ENCODE assay signal across 28 cellular contexts in the genomic region with DNA sequence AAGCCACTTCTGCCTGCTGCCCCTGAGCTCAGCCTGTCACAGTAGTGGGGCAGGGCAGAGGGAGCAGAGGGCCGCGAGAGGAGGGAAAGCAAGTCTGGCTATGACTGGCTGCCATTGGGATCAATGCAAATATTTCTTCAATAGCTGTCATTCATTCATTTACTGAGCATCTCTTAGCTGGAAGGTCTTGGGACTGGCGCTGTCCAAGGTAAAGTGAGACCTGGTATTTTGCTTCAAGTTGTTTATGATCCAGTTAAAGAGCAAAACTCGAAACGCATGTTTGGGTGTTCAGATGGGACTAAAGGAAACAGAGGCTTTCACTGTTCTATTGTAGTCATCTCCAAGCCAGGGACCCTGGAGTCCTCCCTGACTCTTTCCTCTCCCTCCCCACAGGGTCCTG. TPM values are rescaled to one million over a fixed set of nuclear protein-coding genes. Genes with fewer than 3 reads are reported as not detected.
A peak's percentile ranks its signal among the peaks of the same experiment; 100 is the strongest.
DNase-seq lines count a peak whose midpoint lies in the region; ATAC-seq and TF ChIP-seq lines count a peak whose summit lies in the region.
"Had no signal": no experiment of that assay in that cellular context is flagged by ENCODE, and none has a peak within 500 bp of the region (broad histone marks: within the 10 kb centered on the region; RNA-seq: fewer than 3 reads in every experiment).

No MANE protein-coding gene starts in this region.

- H3K4me3 Mint-ChIP-seq in activated T-helper 17 cell treated with anti-CD3 and anti-CD28 coated beads, Interleukin-2, amount 50 U/mL, for 72 hours = no peak overlapping the region
- no peak overlapping the region for H3K4me3 Mint-ChIP-seq in activated T-cell treated with anti-CD3 and anti-CD28 coated beads, Interleukin-2, amount 50 U/mL, for 24 hours
- H3K4me3 Mint-ChIP-seq: activated CD8-positive, alpha-beta memory T cell treated with anti-CD3 and anti-CD28 coated beads, Interleukin-2, amount 10 ng/mL, durations not matched to agents 7 days and 5 days; activated T-helper 1 cell treated with anti-CD3 and anti-CD28 coated beads, Interleukin-12 subunit alpha, Interleukin-12 subunit beta, Interleukin-2, Interleukin-4 antibody, amounts not matched to agents 30 ng/mL and 10 ng/mL and 1 ng/mL, durations not matched to agents 14 hours and 24 hours and 36 hours; CD4-positive, CD25-positive, alpha-beta regulatory T cell; memory B cell; type B pancreatic cell; WTC11 had no signal

- no peak overlapping the region for H2BK15ac ChIP-seq in mesendoderm (replicated peaks; ENCODE audit: low read depth)

- no peak overlapping the region for H4K8ac ChIP-seq in mesendoderm (ENCODE audit: low read depth, low read length)

- H3K27me3 ChIP-seq in breast epithelium (no peaks in the 10 kb centered on the region), mesendoderm (ENCODE audit: insufficient read depth, low read length, poor library complexity) (no peaks in the 10 kb centered on the region)

- peaks cover 23% of the 10 kb centered on the region for H3K27me3 Mint-ChIP-seq in activated T-helper 17 cell treated with anti-CD3 and anti-CD28 coated beads, Interleukin-2, amount 50 U/mL, for 72 hours
- peaks cover 29% of the 10 kb centered on the region for H3K27me3 Mint-ChIP-seq in activated T-cell treated with anti-CD3 and anti-CD28 coated beads, Interleukin-2, amount 50 U/mL, for 24 hours

- no peaks in the 10 kb centered on the region for H3K36me3 Mint-ChIP-seq in activated T-helper 17 cell treated with anti-CD3 and anti-CD28 coated beads, Interleukin-2, amount 50 U/mL, for 72 hours (ENCODE audit: low read depth)
- H3K36me3 Mint-ChIP-seq in activated T-cell treated with anti-CD3 and anti-CD28 coated beads, Interleukin-2, amount 50 U/mL, for 24 hours (ENCODE audit: low read depth) = no peaks in the 10 kb centered on the region
- H3K36me3 Mint-ChIP-seq: activated CD8-positive, alpha-beta memory T cell treated with anti-CD3 and anti-CD28 coated beads, Interleukin-2, amount 10 ng/mL, durations not matched to agents 7 days and 5 days; CD4-positive, CD25-positive, alpha-beta regulatory T cell; memory B cell; type B pancreatic cell; WTC11 had no signal

- no peak overlapping the region for H3K9ac ChIP-seq in mesendoderm (ENCODE audit: low read length)

- no peak overlapping the region for H2BK5ac ChIP-seq in mesendoderm (ENCODE audit: low read length)

- CTCF ChIA-PET in HEK293 (lab: Yijun Ruan, JAX) = no interaction called here

- WGBS in mesendoderm (ENCODE audit: extremely low coverage, insufficient coverage, low lambda C conversion rate) = no CpG with 5 or more reads among the region's 5 CpGs

- no peak overlapping the region for H3K56ac ChIP-seq in mesendoderm (ENCODE audit: low read length)

- no peak overlapping the region for H3K23ac ChIP-seq in mesendoderm (ENCODE audit: low read length)

- H3K27ac ChIP-seq in breast epithelium (no peak overlapping the region), HEK293 (ENCODE audit: extremely low read depth, low read depth, low read length) (no peak overlapping the region), mesendoderm (ENCODE audit: low read depth, low read length) (no peak overlapping the region)
- H3K27ac ChIP-seq: neutrophil, skin epidermis had no signal

- H3K9me3 Mint-ChIP-seq in activated T-helper 17 cell treated with anti-CD3 and anti-CD28 coated beads, Interleukin-2, amount 50 U/mL, for 72 hours = no peaks in the 10 kb centered on the region
- H3K9me3 Mint-ChIP-seq in activated T-cell treated with anti-CD3 and anti-CD28 coated beads, Interleukin-2, amount 50 U/mL, for 24 hours = no peaks in the 10 kb centered on the region
- H3K9me3 Mint-ChIP-seq: activated T-helper 1 cell treated with anti-CD3 and anti-CD28 coated beads, Interleukin-12 subunit alpha, Interleukin-12 subunit beta, Interleukin-2, Interleukin-4 antibody, amounts not matched to agents 30 ng/mL and 10 ng/mL and 1 ng/mL, durations not matched to agents 14 hours and 24 hours and 36 hours; memory B cell; type B pancreatic cell; WTC11 had no signal

- intact Hi-C loops in breast epithelium (cut with DNase I; ENCODE audit: low total_unique reads) = no loop called here

- H3K4me1 Mint-ChIP-seq in activated T-helper 17 cell treated with anti-CD3 and anti-CD28 coated beads, Interleukin-2, amount 50 U/mL, for 72 hours = no peaks in the 10 kb centered on the region
- H3K4me1 Mint-ChIP-seq in activated T-cell treated with anti-CD3 and anti-CD28 coated beads, Interleukin-2, amount 50 U/mL, for 24 hours (ENCODE audit: low read depth) = no peaks in the 10 kb centered on the region
- H3K4me1 Mint-ChIP-seq: activated CD8-positive, alpha-beta memory T cell treated with anti-CD3 and anti-CD28 coated beads, Interleukin-2, amount 10 ng/mL, durations not matched to agents 7 days and 5 days; CD4-positive, CD25-positive, alpha-beta regulatory T cell; memory B cell had no signal

- H3K4me1 ChIP-seq in breast epithelium (no peaks in the 10 kb centered on the region), HEK293 (ENCODE audit: control insufficient read depth, insufficient read depth, low read length) (no peaks in the 10 kb centered on the region), mesendoderm (ENCODE audit: control insufficient read depth, low read depth, low read length) (no peaks in the 10 kb centered on the region)

- no peaks in the 10 kb centered on the region for H3K79me1 ChIP-seq in mesendoderm (ENCODE audit: low read length)

- DNase-seq in T47D (ENCODE audit: low read depth in 1 of 2, low spot score in 1 of 2) (peak; percentile 27 to 70), breast epithelium (ENCODE audit: low spot score in 2 of 2) (no peak), astrocyte of the hippocampus (ENCODE audit: low read depth, low spot score) (peak; percentile 10), mesendoderm (peak; percentile 12), NCI-H187 (lab: John Stamatoyannopoulos, UW) (no peak)
- no peak for DNase-seq in activated T-cell treated with anti-CD3 and anti-CD28 coated beads, Interleukin-2, amount 50 U/mL, for 24 hours
- DNase-seq: activated CD4-positive, alpha-beta T cell treated with anti-CD3 and anti-CD28 coated beads, Interleukin-2, amount 50 U/mL, for 1 hour; activated CD8-positive, alpha-beta memory T cell treated with anti-CD3 and anti-CD28 coated beads, Interleukin-2, amount 10 ng/mL, durations not matched to agents 7 days and 5 days; activated naive CD4-positive, alpha-beta T cell treated with anti-CD3 and anti-CD28 coated beads, Interleukin-2, amount 50 U/mL, for 16 hours; amygdala; CD4-positive, CD25-positive, alpha-beta regulatory T cell; glutamatergic neuron; Karpas-422; kidney glomerular epithelial cell; NCI-H1048; NCI-H2081 treated with DMSO at 0.1 percent for 48 hours; T-helper 9 cell had no signal

- H3K4me3 ChIP-seq in breast epithelium (no peak overlapping the region), HEK293 (ENCODE audit: low read depth, low read length) (no peak overlapping the region), mesendoderm (ENCODE audit: low read length) (no peak overlapping the region)
- H3K4me3 ChIP-seq: skin epidermis had no signal

- no peak overlapping the region for H3K18ac ChIP-seq in mesendoderm (ENCODE audit: low read length)

- H2AK5ac ChIP-seq in mesendoderm (ENCODE audit: low read length) = no peak overlapping the region

- TF ChIP-seq CTCF in breast epithelium (IDR thresholded peaks at IDR 0.05) = no peak
- no peak for TF ChIP-seq CTCF in HEK293 (tag by site-specific recombination; IDR thresholded peaks at IDR 0.05)

- no peak for ATAC-seq in activated T-helper 17 cell treated with anti-CD3 and anti-CD28 coated beads, Interleukin-2, amount 50 U/mL, for 72 hours (replicated peaks)
- ATAC-seq: activated CD8-positive, alpha-beta memory T cell treated with anti-CD3 and anti-CD28 coated beads, Interleukin-2, amount 10 ng/mL, durations not matched to agents 7 days and 5 days; WTC11 had no signal

- H3K9me3 ChIP-seq in breast epithelium = no peaks in the 10 kb centered on the region
- no peaks in the 10 kb centered on the region for H3K9me3 ChIP-seq in HEK293 (ENCODE audit: control insufficient read depth, insufficient read depth, low read depth, low read length)
- H3K9me3 ChIP-seq: neutrophil had no signal

- no peak overlapping the region for H3K27ac Mint-ChIP-seq in activated T-helper 17 cell treated with anti-CD3 and anti-CD28 coated beads, Interleukin-2, amount 50 U/mL, for 72 hours
- no peak overlapping the region for H3K27ac Mint-ChIP-seq in activated T-cell treated with anti-CD3 and anti-CD28 coated beads, Interleukin-2, amount 50 U/mL, for 24 hours
- H3K27ac Mint-ChIP-seq: activated CD8-positive, alpha-beta memory T cell treated with anti-CD3 and anti-CD28 coated beads, Interleukin-2, amount 10 ng/mL, durations not matched to agents 7 days and 5 days; activated T-helper 1 cell treated with anti-CD3 and anti-CD28 coated beads, Interleukin-12 subunit alpha, Interleukin-12 subunit beta, Interleukin-2, Interleukin-4 antibody, amounts not matched to agents 30 ng/mL and 10 ng/mL and 1 ng/mL, durations not matched to agents 14 hours and 24 hours and 36 hours; CD4-positive, CD25-positive, alpha-beta regulatory T cell; memory B cell; progenitor cell of endocrine pancreas; WTC11 had no signal

- POLR2A ChIA-PET in HEK293 (lab: Yijun Ruan, JAX) = no interaction called here

- no peak overlapping the region for H4K5ac ChIP-seq in mesendoderm (ENCODE audit: low read length)

- no peak for TF ChIP-seq POLR2A in breast epithelium (IDR thresholded peaks at IDR 0.05)

- no peak overlapping the region for H3K4me2 ChIP-seq in mesendoderm (ENCODE audit: low read length)

- H2BK120ac ChIP-seq in mesendoderm (ENCODE audit: low read depth, low read length) = no peak overlapping the region

- H3K36me3 ChIP-seq in breast epithelium (no peaks in the 10 kb centered on the region), HEK293 (ENCODE audit: control insufficient read depth in 2 of 2, insufficient read depth in 1 of 2, low read length in 2 of 2) (no peaks in the 10 kb centered on the region), mesendoderm (ENCODE audit: control insufficient read depth, insufficient read depth, low read length) (no peaks in the 10 kb centered on the region)
- H3K36me3 ChIP-seq: neutrophil had no signal

- in situ Hi-C loops in T47D (cut with HindIII; ENCODE audit: low pct_unique_long_range_greater_than_20kb, low sequenced_read_pairs) = no loop called here

- H3K4ac ChIP-seq in mesendoderm (ENCODE audit: low read depth, low read length) = no peak overlapping the region

- H3K79me2 ChIP-seq in mesendoderm (ENCODE audit: control insufficient read depth, insufficient read depth, low read length) = no peaks in the 10 kb centered on the region

TF ChIP-seq in HEK293, 187 proteins besides CTCF, POLR2A, EP300 and RAD21 (continues in another document):
- TF ChIP-seq ZNF37A (tag by site-specific recombination; IDR thresholded peaks at IDR 0.05) = no peak

RNA-seq across cellular contexts. Expression of a gene that starts 47.1 kb away (rescaled TPM):
- total RNA-seq in breast epithelium = 10 to 100 TPM; 12.2 to 28.5 (median 20.6) TPM
- polyA plus RNA-seq in mesendoderm (2013, experiment 1 of 2) = 11.4 TPM
- 11.2 TPM for polyA plus RNA-seq in mesendoderm (2013, experiment 2 of 2)
- 10 to 100 TPM; 21.6 to 23.7 TPM for total RNA-seq in activated T-helper 17 cell treated with anti-CD3 and anti-CD28 coated beads, Interleukin-2, amount 50 U/mL, for 72 hours

RNA-seq across cellular contexts. Expression of a gene that starts 56.9 kb away (rescaled TPM):
- total RNA-seq in breast epithelium = 1 to 10 TPM; 1.6 to 4.7 (median 1.9) TPM
- polyA plus RNA-seq in mesendoderm (2013, experiment 1 of 2) = 0.56 TPM
- polyA plus RNA-seq in mesendoderm (2013, experiment 2 of 2) = 0.42 TPM
- total RNA-seq in activated T-helper 17 cell treated with anti-CD3 and anti-CD28 coated beads, Interleukin-2, amount 50 U/mL, for 72 hours = not detected
- total RNA-seq: activated CD8-positive, alpha-beta memory T cell treated with anti-CD3 and anti-CD28 coated beads, Interleukin-2, amount 10 ng/mL, durations not matched to agents 7 days and 5 days; activated T-helper 1 cell treated with anti-CD3 and anti-CD28 coated beads, Interleukin-12 subunit alpha, Interleukin-12 subunit beta, Interleukin-2, Interleukin-4 antibody, amounts not matched to agents 30 ng/mL and 10 ng/mL and 1 ng/mL, durations not matched to agents 14 hours and 24 hours and 36 hours; CD4-positive, CD25-positive, alpha-beta regulatory T cell; fibroblast of lung; myocyte had no signal
- polyA plus RNA-seq: CD4-positive, CD25-positive, alpha-beta regulatory T cell; fibroblast of lung had no signal

Comparison
In these comparisons a context has a peak if more than half of its experiments do, and no peak if none do; other contexts are left out.
1. DNase-seq: peak in T47D (2 of 2), astrocyte of the hippocampus (single experiment) and mesendoderm (single experiment); none in breast epithelium (0 of 2), NCI-H187 (0 of 2) and activated T-cell treated with anti-CD3 and anti-CD28 coated beads, Interleukin-2, amount 50 U/mL, for 24 hours (single experiment).